21 cellular contexts compared by ENCODE assay signal in the genomic region with DNA sequence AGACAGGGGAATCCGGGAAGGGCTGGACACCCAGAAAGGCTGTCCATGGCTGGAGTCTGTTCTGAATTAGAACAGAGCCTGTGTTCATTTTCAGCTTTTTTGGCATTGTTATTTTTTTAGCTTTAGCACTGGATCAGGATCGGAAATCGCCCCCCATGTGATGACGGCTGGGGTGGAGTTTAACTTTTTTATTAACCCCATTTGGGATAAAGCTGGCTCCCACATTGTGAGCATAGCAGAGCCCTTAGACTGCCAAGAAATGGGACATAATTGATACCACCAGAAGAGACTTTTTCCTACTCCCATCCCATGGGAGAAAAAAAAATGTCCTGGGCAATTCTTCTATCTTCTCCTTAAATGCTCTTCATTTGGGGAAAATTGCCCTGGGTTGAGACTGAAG. TPM values are rescaled to one million over a fixed set of nuclear protein-coding genes. Genes with fewer than 3 reads are reported as not detected.
A peak's percentile ranks its signal among the peaks of the same experiment; 100 is the strongest.
DNase-seq lines count a peak whose midpoint lies in the region; ATAC-seq and TF ChIP-seq lines count a peak whose summit lies in the region.
"Had no signal": no experiment of that assay in that cellular context is flagged by ENCODE, and none has a peak within 500 bp of the region (broad histone marks: within the 10 kb centered on the region; RNA-seq: fewer than 3 reads in every experiment).

No MANE protein-coding gene starts in this region.

- H3K4me1 ChIP-seq in left ventricle myocardium inferior (peaks cover 16% of the 10 kb centered on the region), vagina (no peaks in the 10 kb centered on the region)
- no peaks in the 10 kb centered on the region for H3K4me1 ChIP-seq in CD8-positive, alpha-beta memory T cell (ENCODE audit: insufficient read depth, low read length)

- no peak for TF ChIP-seq POLR2A in vagina (IDR thresholded peaks at IDR 0.05)

- H3K27me3 ChIP-seq in left ventricle myocardium inferior (ENCODE audit: low read depth) = no peaks in the 10 kb centered on the region
- H3K27me3 ChIP-seq in vagina = no peaks in the 10 kb centered on the region
- no peaks in the 10 kb centered on the region for H3K27me3 ChIP-seq in CD8-positive, alpha-beta memory T cell (ENCODE audit: insufficient read depth, low read length, poor library complexity, severe bottlenecking)

- intact Hi-C loops in Right ventricle myocardium superior (cut with DNase I) = no loop called here
- intact Hi-C loops in left ventricle myocardium inferior (cut with micrococcal nuclease) = no loop called here
- intact Hi-C loops in vagina (cut with DNase I) = no loop called here

- peaks cover 0 to 6% (median 0%) of the 10 kb centered on the region in 3 donors for H3K36me3 Mint-ChIP-seq in CD8-positive, alpha-beta memory T cell
- H3K36me3 Mint-ChIP-seq: CD14-positive monocyte had no signal

- no peak overlapping the region for H3K4me3 ChIP-seq in left ventricle myocardium inferior
- no peak overlapping the region for H3K4me3 ChIP-seq in fibroblast of the aortic adventitia (ENCODE audit: low read depth, low read length)
- H3K4me3 ChIP-seq in vagina = no peak overlapping the region
- no peak overlapping the region for H3K4me3 ChIP-seq in CD8-positive, alpha-beta memory T cell (ENCODE audit: low read length)
- H3K4me3 ChIP-seq: K562 had no signal

- H3K4me1 Mint-ChIP-seq in CD8-positive, alpha-beta memory T cell = no peaks in the 10 kb centered on the region
- H3K4me1 Mint-ChIP-seq: CD14-positive monocyte had no signal

- CTCF ChIA-PET in CD8-positive, alpha-beta memory T cell (lab: Charles Lee) = no interaction called here

- H3K27me3 Mint-ChIP-seq in CD8-positive, alpha-beta memory T cell = peaks cover 3 to 14% of the 10 kb centered on the region in 2 donors

- POLR2A ChIA-PET in CD8-positive, alpha-beta memory T cell (lab: Charles Lee) = no interaction called here

- H3K9me3 ChIP-seq in left ventricle myocardium inferior (replicated peaks) (no peaks in the 10 kb centered on the region), vagina (no peaks in the 10 kb centered on the region)
- H3K9me3 ChIP-seq in CD8-positive, alpha-beta memory T cell (ENCODE audit: low read length) = no peaks in the 10 kb centered on the region

- DNase-seq in Right ventricle myocardium superior (no peak), left ventricle myocardium inferior (no peak), GM04504 (ENCODE audit: low read depth) (peak; percentile 40), fibroblast of the aortic adventitia (ENCODE audit: low read depth) (peak; percentile 76), vagina (ENCODE audit: extremely low spot score in 2 of 2) (no peak), GM13977 (ENCODE audit: low spot score) (no peak)
- DNase-seq in activated effector memory CD4-positive, alpha-beta T cell treated with anti-CD3 and anti-CD28 coated beads, Interleukin-2, amount 50 U/mL, for 16 hours = no peak
- DNase-seq in CD8-positive, alpha-beta memory T cell = no peak
- DNase-seq: 8988T, DMS 273 treated with DMSO at 0.1 percent for 48 hours, HFFc6, NCI-H1105 treated with DMSO at 0.1 percent for 48 hours, NCI-H187, NCI-H2107, NCI-H2227 treated with DMSO at 0.1 percent for 48 hours, NCI-H510A treated with DMSO at 0.1 percent for 48 hours, NCI-H82, SIG-M5 had no signal

- no peak overlapping the region for H3K27ac ChIP-seq in left ventricle myocardium inferior (replicated peaks)
- peak overlapping the region; percentile 10 for H3K27ac ChIP-seq in vagina
- H3K27ac ChIP-seq in CD8-positive, alpha-beta memory T cell (ENCODE audit: low read depth, low read length) = no peak overlapping the region

- TF ChIP-seq CTCF in left ventricle myocardium inferior (IDR thresholded peaks at IDR 0.05; ENCODE audit: borderline replicate concordance) = no peak
- TF ChIP-seq CTCF in fibroblast of the aortic adventitia (IDR thresholded peaks at IDR 0.05; ENCODE audit: insufficient read depth, low read length) = no peak
- TF ChIP-seq CTCF in vagina (IDR thresholded peaks at IDR 0.05) = no peak
- no peak for TF ChIP-seq CTCF in GM13977 (IDR thresholded peaks at IDR 0.05; ENCODE audit: extremely low read depth, insufficient read depth, missing control alignments)

- H3K27ac Mint-ChIP-seq in CD8-positive, alpha-beta memory T cell = no peak overlapping the region
- H3K27ac Mint-ChIP-seq: HFFc6 had no signal

- in situ Hi-C loops in GM13977 (cut with MboI; ENCODE audit: low pct_unique_long_range_greater_than_20kb, low sequenced_read_pairs, unreplicated experiment) = no loop called here

- no peaks in the 10 kb centered on the region for H3K36me3 ChIP-seq in left ventricle myocardium inferior
- H3K36me3 ChIP-seq in vagina = no peaks in the 10 kb centered on the region
- no peaks in the 10 kb centered on the region for H3K36me3 ChIP-seq in CD8-positive, alpha-beta memory T cell (ENCODE audit: insufficient read depth, low read length)

- ATAC-seq in Right ventricle myocardium superior (ENCODE audit: poor library complexity) = peak; percentile 56
- ATAC-seq: K562, SK-N-SH treated with all-trans-retinoic acid at 6 μM for 48 hours had no signal

- no peak overlapping the region for H3K4me3 Mint-ChIP-seq in CD8-positive, alpha-beta memory T cell
- H3K4me3 Mint-ChIP-seq: CD14-positive monocyte, HFFc6 had no signal

- H3K9me3 Mint-ChIP-seq in CD8-positive, alpha-beta memory T cell = peaks cover 0 to 4% (median 0%) of the 10 kb centered on the region in 5 donors
- H3K9me3 Mint-ChIP-seq: HFFc6 had no signal

RNA-seq across cellular contexts. Expression of a gene that starts 52.4 kb away (rescaled TPM):
- total RNA-seq in Right ventricle myocardium superior = 12.5 TPM
- 22.7 TPM for total RNA-seq in left ventricle myocardium inferior
- total RNA-seq in fibroblast of the aortic adventitia (ENCODE audit: low replicate concordance) = 52.5 and 65.3 TPM in 2 replicates
- total RNA-seq in vagina = 52.8 TPM
- under 1 TPM; 0.49 to 0.72 TPM for total RNA-seq in CD8-positive, alpha-beta memory T cell
- not detected for polyA plus RNA-seq in CD8-positive, alpha-beta memory T cell
- polyA plus RNA-seq: CD14-positive monocyte had no signal

Comparison
In these comparisons a context has a peak if more than half of its experiments do, and no peak if none do; other contexts are left out.
1. DNase-seq: peak in GM04504 (single experiment) and fibroblast of the aortic adventitia (single experiment); none in Right ventricle myocardium superior (single experiment), left ventricle myocardium inferior (single experiment), vagina (0 of 2), activated effector memory CD4-positive, alpha-beta T cell treated with anti-CD3 and anti-CD28 coated beads, Interleukin-2, amount 50 U/mL, for 16 hours (single experiment), GM13977 (single experiment) and CD8-positive, alpha-beta memory T cell (0 of 5).